In the genomic region with DNA sequence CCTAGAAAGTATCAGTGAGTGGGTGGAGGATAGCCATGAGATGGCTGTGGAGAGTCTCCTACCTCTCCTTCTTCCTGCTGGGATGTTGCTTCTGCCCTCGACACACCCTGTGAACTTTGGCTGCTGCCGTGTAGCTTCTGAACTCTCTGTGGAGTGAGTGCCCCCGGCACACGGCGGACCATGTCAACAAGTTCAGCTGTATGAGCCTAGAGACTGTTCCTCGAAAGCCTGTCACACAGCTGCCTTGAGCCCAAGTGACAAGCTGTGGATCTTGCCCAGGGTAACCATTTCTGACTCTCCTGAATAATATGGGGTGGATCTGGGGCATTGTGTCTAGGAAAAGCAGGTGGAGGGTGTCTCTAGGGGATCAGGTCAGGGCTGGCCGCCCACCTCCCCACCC, we compare ENCODE assay signal across 1 cellular context.
TF ChIP-seq lines count a peak whose summit lies in the region.

No MANE protein-coding gene starts in this region.

TF ChIP-seq in HepG2, 621 proteins besides CTCF, POLR2A, EP300 and RAD21 (continued from another document):
- TF ChIP-seq, protein P1, sequence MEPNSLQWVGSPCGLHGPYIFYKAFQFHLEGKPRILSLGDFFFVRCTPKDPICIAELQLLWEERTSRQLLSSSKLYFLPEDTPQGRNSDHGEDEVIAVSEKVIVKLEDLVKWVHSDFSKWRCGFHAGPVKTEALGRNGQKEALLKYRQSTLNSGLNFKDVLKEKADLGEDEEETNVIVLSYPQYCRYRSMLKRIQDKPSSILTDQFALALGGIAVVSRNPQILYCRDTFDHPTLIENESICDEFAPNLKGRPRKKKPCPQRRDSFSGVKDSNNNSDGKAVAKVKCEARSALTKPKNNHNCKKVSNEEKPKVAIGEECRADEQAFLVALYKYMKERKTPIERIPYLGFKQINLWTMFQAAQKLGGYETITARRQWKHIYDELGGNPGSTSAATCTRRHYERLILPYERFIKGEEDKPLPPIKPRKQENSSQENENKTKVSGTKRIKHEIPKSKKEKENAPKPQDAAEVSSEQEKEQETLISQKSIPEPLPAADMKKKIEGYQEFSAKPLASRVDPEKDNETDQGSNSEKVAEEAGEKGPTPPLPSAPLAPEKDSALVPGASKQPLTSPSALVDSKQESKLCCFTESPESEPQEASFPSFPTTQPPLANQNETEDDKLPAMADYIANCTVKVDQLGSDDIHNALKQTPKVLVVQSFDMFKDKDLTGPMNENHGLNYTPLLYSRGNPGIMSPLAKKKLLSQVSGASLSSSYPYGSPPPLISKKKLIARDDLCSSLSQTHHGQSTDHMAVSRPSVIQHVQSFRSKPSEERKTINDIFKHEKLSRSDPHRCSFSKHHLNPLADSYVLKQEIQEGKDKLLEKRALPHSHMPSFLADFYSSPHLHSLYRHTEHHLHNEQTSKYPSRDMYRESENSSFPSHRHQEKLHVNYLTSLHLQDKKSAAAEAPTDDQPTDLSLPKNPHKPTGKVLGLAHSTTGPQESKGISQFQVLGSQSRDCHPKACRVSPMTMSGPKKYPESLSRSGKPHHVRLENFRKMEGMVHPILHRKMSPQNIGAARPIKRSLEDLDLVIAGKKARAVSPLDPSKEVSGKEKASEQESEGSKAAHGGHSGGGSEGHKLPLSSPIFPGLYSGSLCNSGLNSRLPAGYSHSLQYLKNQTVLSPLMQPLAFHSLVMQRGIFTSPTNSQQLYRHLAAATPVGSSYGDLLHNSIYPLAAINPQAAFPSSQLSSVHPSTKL (CRISPR knock-in tag; IDR thresholded peaks at IDR 0.05) = 0 out of 2 replicates have a peak, but pooled peaks have one; percentile 17
- TF ChIP-seq FOXA1 (IDR thresholded peaks at IDR 0.05) (no peak), FOXA1 (CRISPR knock-in tag; IDR thresholded peaks at IDR 0.05) (0 out of 2 replicates have a peak, but pooled peaks have one; percentile 28), SRF (IDR thresholded peaks at IDR 0.05; ENCODE audit: low read depth, low read length) (no peak), ZC3H4 (CRISPR knock-in tag; IDR thresholded peaks at IDR 0.05; ENCODE audit: borderline replicate concordance) (no peak), BCL6 (CRISPR knock-in tag; IDR thresholded peaks at IDR 0.05) (peak; percentile 99), MIER3 (CRISPR knock-in tag; IDR thresholded peaks at IDR 0.05; ENCODE audit: borderline replicate concordance) (no peak), ZSCAN20 (CRISPR knock-in tag; IDR thresholded peaks at IDR 0.05; ENCODE audit: borderline replicate concordance) (no peak), NRL (CRISPR knock-in tag; IDR thresholded peaks at IDR 0.05; ENCODE audit: borderline replicate concordance) (no peak), IRF2 (CRISPR knock-in tag; IDR thresholded peaks at IDR 0.05) (no peak), ZNF777 (CRISPR knock-in tag; IDR thresholded peaks at IDR 0.05) (no peak), SMYD3 (CRISPR knock-in tag; IDR thresholded peaks at IDR 0.05) (no peak), ONECUT2 (CRISPR knock-in tag; IDR thresholded peaks at IDR 0.05) (no peak), IRX3 (CRISPR knock-in tag; IDR thresholded peaks at IDR 0.05; ENCODE audit: borderline replicate concordance, low read depth) (no peak), ZBTB38 (CRISPR knock-in tag; IDR thresholded peaks at IDR 0.05) (peak; percentile 76), HNF4A (CRISPR knock-in tag; IDR thresholded peaks at IDR 0.05) (0 out of 2 replicates have a peak, but pooled peaks have one; percentile 12), RARA (CRISPR knock-in tag; IDR thresholded peaks at IDR 0.05) (peak; percentile 58; the same call in 1 of the 2 replicates), NFRKB (IDR thresholded peaks at IDR 0.05) (no peak), BORCS8-MEF2B (CRISPR knock-in tag; IDR thresholded peaks at IDR 0.05) (no peak)
- TF ChIP-seq, protein P2, sequence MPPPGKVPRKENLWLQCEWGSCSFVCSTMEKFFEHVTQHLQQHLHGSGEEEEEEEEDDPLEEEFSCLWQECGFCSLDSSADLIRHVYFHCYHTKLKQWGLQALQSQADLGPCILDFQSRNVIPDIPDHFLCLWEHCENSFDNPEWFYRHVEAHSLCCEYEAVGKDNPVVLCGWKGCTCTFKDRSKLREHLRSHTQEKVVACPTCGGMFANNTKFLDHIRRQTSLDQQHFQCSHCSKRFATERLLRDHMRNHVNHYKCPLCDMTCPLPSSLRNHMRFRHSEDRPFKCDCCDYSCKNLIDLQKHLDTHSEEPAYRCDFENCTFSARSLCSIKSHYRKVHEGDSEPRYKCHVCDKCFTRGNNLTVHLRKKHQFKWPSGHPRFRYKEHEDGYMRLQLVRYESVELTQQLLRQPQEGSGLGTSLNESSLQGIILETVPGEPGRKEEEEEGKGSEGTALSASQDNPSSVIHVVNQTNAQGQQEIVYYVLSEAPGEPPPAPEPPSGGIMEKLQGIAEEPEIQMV (CRISPR knock-in tag; IDR thresholded peaks at IDR 0.05; ENCODE audit: low read depth) = peak; percentile 68; the same call in 1 of the 2 replicates
- TF ChIP-seq, protein P3, sequence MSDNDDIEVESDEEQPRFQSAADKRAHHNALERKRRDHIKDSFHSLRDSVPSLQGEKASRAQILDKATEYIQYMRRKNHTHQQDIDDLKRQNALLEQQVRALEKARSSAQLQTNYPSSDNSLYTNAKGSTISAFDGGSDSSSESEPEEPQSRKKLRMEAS (IDR thresholded peaks at IDR 0.05) = no peak
- TF ChIP-seq, protein P4, sequence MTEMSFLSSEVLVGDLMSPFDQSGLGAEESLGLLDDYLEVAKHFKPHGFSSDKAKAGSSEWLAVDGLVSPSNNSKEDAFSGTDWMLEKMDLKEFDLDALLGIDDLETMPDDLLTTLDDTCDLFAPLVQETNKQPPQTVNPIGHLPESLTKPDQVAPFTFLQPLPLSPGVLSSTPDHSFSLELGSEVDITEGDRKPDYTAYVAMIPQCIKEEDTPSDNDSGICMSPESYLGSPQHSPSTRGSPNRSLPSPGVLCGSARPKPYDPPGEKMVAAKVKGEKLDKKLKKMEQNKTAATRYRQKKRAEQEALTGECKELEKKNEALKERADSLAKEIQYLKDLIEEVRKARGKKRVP (CRISPR knock-in tag; IDR thresholded peaks at IDR 0.05) = no peak
- TF ChIP-seq, protein P5, sequence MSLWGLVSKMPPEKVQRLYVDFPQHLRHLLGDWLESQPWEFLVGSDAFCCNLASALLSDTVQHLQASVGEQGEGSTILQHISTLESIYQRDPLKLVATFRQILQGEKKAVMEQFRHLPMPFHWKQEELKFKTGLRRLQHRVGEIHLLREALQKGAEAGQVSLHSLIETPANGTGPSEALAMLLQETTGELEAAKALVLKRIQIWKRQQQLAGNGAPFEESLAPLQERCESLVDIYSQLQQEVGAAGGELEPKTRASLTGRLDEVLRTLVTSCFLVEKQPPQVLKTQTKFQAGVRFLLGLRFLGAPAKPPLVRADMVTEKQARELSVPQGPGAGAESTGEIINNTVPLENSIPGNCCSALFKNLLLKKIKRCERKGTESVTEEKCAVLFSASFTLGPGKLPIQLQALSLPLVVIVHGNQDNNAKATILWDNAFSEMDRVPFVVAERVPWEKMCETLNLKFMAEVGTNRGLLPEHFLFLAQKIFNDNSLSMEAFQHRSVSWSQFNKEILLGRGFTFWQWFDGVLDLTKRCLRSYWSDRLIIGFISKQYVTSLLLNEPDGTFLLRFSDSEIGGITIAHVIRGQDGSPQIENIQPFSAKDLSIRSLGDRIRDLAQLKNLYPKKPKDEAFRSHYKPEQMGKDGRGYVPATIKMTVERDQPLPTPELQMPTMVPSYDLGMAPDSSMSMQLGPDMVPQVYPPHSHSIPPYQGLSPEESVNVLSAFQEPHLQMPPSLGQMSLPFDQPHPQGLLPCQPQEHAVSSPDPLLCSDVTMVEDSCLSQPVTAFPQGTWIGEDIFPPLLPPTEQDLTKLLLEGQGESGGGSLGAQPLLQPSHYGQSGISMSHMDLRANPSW (CRISPR knock-in tag; IDR thresholded peaks at IDR 0.05; ENCODE audit: borderline replicate concordance) = no peak
